In genomic region chr4:17781831-17782287, GRCh38 we compare ENCODE assay signal across 9 cellular contexts. TPM values are rescaled to one million over a fixed set of nuclear protein-coding genes. Genes with fewer than 3 reads are reported as not detected.
DNase-seq lines count a peak whose midpoint lies in the region; ATAC-seq, FAIRE-seq and TF ChIP-seq lines count a peak whose summit lies in the region.
"Had no signal": no experiment of that assay in that cellular context is flagged by ENCODE, and none has a peak within 500 bp of the region (broad histone marks: within the 10 kb centered on the region; RNA-seq: fewer than 3 reads in every experiment).

No MANE protein-coding gene starts in this region.

- peak overlapping the region; percentile 63; the same call in 1 of the 2 replicates for H3K9ac ChIP-seq in ES-I3 (ENCODE audit: low read depth, low read length)

- peak overlapping the region; percentile 65 for H3K4me3 ChIP-seq in left ventricle myocardium inferior
- H3K4me3 ChIP-seq in gastrocnemius medialis, result peak overlapping the region; percentile 52 to 67 (median 62)

- H3K27me3 ChIP-seq in left ventricle myocardium inferior (ENCODE audit: low read depth) (peaks cover 43% of the 10 kb centered on the region), gastrocnemius medialis (peaks cover 0 to 12% (median 6%) of the 10 kb centered on the region in 3 donors)

- no peak for DNase-seq in left ventricle myocardium inferior
- no peak for DNase-seq in gastrocnemius medialis
- no peak for DNase-seq in HTR-8/SVneo (ENCODE audit: insufficient read length, low spot score)
- DNase-seq in NCI-H226, result no peak

- no peaks in the 10 kb centered on the region for H3K9me3 Mint-ChIP-seq in activated T-helper 17 cell treated with anti-CD3 and anti-CD28 coated beads, Interleukin-2, amount 50 U/mL, for 72 hours

- H3K27ac Mint-ChIP-seq in activated T-helper 17 cell treated with anti-CD3 and anti-CD28 coated beads, Interleukin-2, amount 50 U/mL, for 72 hours, result no peak overlapping the region

- H3K27ac ChIP-seq in left ventricle myocardium inferior (replicated peaks) (no peak overlapping the region), gastrocnemius medialis (peak overlapping the region; percentile 14 to 59 (median 46))

- ATAC-seq in activated T-helper 17 cell treated with anti-CD3 and anti-CD28 coated beads, Interleukin-2, amount 50 U/mL, for 72 hours (replicated peaks), result no peak
- ATAC-seq in gastrocnemius medialis (peak in 1 of 2 donors; percentile 16), HG02981 (IDR thresholded peaks at IDR 0.05; ENCODE audit: unreplicated experiment) (no peak), HG03196 (IDR thresholded peaks at IDR 0.05; ENCODE audit: unreplicated experiment) (no peak)

- intact Hi-C loops in left ventricle myocardium inferior (cut with micrococcal nuclease), result no loop called here
- intact Hi-C loops in gastrocnemius medialis (cut with DNase I; ENCODE audit: low total_unique reads), result no loop called here

- FAIRE-seq in HTR-8/SVneo (lab: Jason Lieb, UNC), result no peak

- H3K36me3 Mint-ChIP-seq in activated T-helper 17 cell treated with anti-CD3 and anti-CD28 coated beads, Interleukin-2, amount 50 U/mL, for 72 hours (ENCODE audit: low read depth), result peaks cover 8% of the 10 kb centered on the region

- H3K4me1 ChIP-seq in ES-I3 (ENCODE audit: insufficient read depth, low read length) (peaks cover 4% of the 10 kb centered on the region; the same call in 1 of the 2 replicates), left ventricle myocardium inferior (peaks cover 21% of the 10 kb centered on the region), gastrocnemius medialis (peaks cover 12 to 26% of the 10 kb centered on the region in 2 donors)

- peaks cover 8% of the 10 kb centered on the region for H3K4me1 Mint-ChIP-seq in activated T-helper 17 cell treated with anti-CD3 and anti-CD28 coated beads, Interleukin-2, amount 50 U/mL, for 72 hours

- H3K9me3 ChIP-seq in ES-I3 (ENCODE audit: control insufficient read depth, insufficient read depth, low read length) (no peaks in the 10 kb centered on the region; the same call in 1 of the 2 replicates), left ventricle myocardium inferior (replicated peaks) (no peaks in the 10 kb centered on the region), gastrocnemius medialis (no peaks in the 10 kb centered on the region)

- in situ Hi-C loops in gastrocnemius medialis (cut with MboI; ENCODE audit: low sequenced_read_pairs in 4 of 4), result no loop called here

- no peak for TF ChIP-seq CTCF in left ventricle myocardium inferior (IDR thresholded peaks at IDR 0.05; ENCODE audit: borderline replicate concordance)
- TF ChIP-seq CTCF in gastrocnemius medialis (IDR thresholded peaks at IDR 0.05 in 4 of 5, conservative IDR thresholded peaks at IDR 0.05 in 1 of 5), result no peak

- peaks cover 31% of the 10 kb centered on the region for H3K27me3 Mint-ChIP-seq in activated T-helper 17 cell treated with anti-CD3 and anti-CD28 coated beads, Interleukin-2, amount 50 U/mL, for 72 hours

- H3K4me3 Mint-ChIP-seq in activated T-helper 17 cell treated with anti-CD3 and anti-CD28 coated beads, Interleukin-2, amount 50 U/mL, for 72 hours, result peak overlapping the region; percentile 15

- no peaks in the 10 kb centered on the region for H3K36me3 ChIP-seq in ES-I3 (ENCODE audit: insufficient read depth, low read length)
- H3K36me3 ChIP-seq in left ventricle myocardium inferior, result no peaks in the 10 kb centered on the region
- no peaks in the 10 kb centered on the region for H3K36me3 ChIP-seq in gastrocnemius medialis

- TF ChIP-seq POLR2A in gastrocnemius medialis (IDR thresholded peaks at IDR 0.05), result no peak

RNA-seq across cellular contexts. Expression of gene FAM184B, which starts 0.4 kb away (rescaled TPM):
- total RNA-seq in activated T-helper 17 cell treated with anti-CD3 and anti-CD28 coated beads, Interleukin-2, amount 50 U/mL, for 72 hours, result not detected
- total RNA-seq in left ventricle myocardium inferior (not detected), gastrocnemius medialis (under 1 TPM in 3 of 4 donors, not detected in 1; 0.11 to 0.53 (median 0.49) TPM)
- total RNA-seq: lung microvascular endothelial cell had no signal

RNA-seq across cellular contexts. Expression of gene DCAF16, which starts 28.7 kb away (rescaled TPM):
- 10 to 100 TPM; 37.2 to 54.4 TPM for total RNA-seq in activated T-helper 17 cell treated with anti-CD3 and anti-CD28 coated beads, Interleukin-2, amount 50 U/mL, for 72 hours
- 14.5 TPM for total RNA-seq in left ventricle myocardium inferior
- 10 to 100 TPM in 2 of 4 donors, 1 to 10 TPM in 2; 5.8 to 12.3 (median 8.2) TPM for total RNA-seq in gastrocnemius medialis

RNA-seq across cellular contexts. Expression of gene NCAPG, which starts 28.9 kb away (rescaled TPM):
- total RNA-seq in activated T-helper 17 cell treated with anti-CD3 and anti-CD28 coated beads, Interleukin-2, amount 50 U/mL, for 72 hours, result 10 to 100 TPM; 71.1 to 75.6 TPM
- total RNA-seq in left ventricle myocardium inferior (0.38 TPM), gastrocnemius medialis (under 1 TPM in 3 of 4 donors, not detected in 1; 0.25 to 0.49 (median 0.33) TPM)

Comparison
In these comparisons a context has a peak if more than half of its experiments do, and no peak if none do; other contexts are left out.
1. RNA of gene NCAPG, which starts 28.9 kb away (total RNA-seq): 71.1 to 75.6 TPM in activated T-helper 17 cell treated with anti-CD3 and anti-CD28 coated beads, Interleukin-2, amount 50 U/mL, for 72 hours; 0.38 TPM in left ventricle myocardium inferior (single experiment) and 0.25 to 0.49 TPM in gastrocnemius medialis; every median in the first group is over 10 times any median in the second.